15 cellular contexts compared by ENCODE assay signal in the genomic region with DNA sequence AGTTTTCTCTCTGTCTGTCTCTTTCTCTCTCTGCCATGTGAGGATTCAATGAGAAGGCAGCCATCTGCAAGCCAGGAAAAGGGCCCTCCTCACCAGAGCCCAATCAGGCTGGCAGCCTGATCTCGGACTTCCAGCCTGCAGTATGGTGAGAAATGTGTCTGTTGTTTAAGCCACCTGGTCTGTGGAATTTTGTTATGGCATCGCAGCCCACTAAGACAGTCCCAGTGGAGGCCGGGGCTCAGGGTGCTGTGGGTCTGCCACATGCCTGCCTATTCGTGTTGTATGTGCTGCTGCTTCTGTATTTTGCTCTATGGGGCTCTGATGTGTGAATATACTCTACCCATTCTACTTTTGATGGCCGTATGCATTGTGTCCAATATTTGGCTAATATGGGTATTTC.
"Had no signal": no experiment of that assay in that cellular context is flagged by ENCODE, and none has a peak within 500 bp of the region (broad histone marks: within the 10 kb centered on the region; RNA-seq: fewer than 3 reads in every experiment).

No MANE protein-coding gene starts in this region.

- DNase-seq: activated CD4-positive, alpha-beta T cell treated with anti-CD3 and anti-CD28 coated beads for 4 hours; activated CD8-positive, alpha-beta T cell treated with anti-CD3 and anti-CD28 coated beads, Interleukin-2, amount 10 ng/mL, durations not matched to agents 7 days and 5 days; activated naive CD4-positive, alpha-beta T cell treated with anti-CD3 and anti-CD28 coated beads, Interleukin-2, amount 50 U/mL, for 16 hours; activated T-cell treated with anti-CD3 and anti-CD28 coated beads for 4 hours; left ventricle myocardium inferior; naive thymus-derived CD8-positive, alpha-beta T cell; stimulated activated CD4-positive, alpha-beta T cell treated with anti-CD3 and anti-CD28 coated beads, Interleukin-12 subunit alpha, Interleukin-12 subunit beta, amount 100 ng/mL, for 4 hours; stimulated activated CD4-positive, alpha-beta T cell treated with anti-CD3 and anti-CD28 coated beads, Interleukin-2, amount 100 ng/mL, for 24 hours; SW 1271; uterus had no signal

- H3K4me1 ChIP-seq: left ventricle myocardium inferior, uterus had no signal

- H3K4me3 Mint-ChIP-seq: activated CD8-positive, alpha-beta T cell treated with anti-CD3 and anti-CD28 coated beads, Interleukin-2, amount 10 ng/mL, durations not matched to agents 7 days and 5 days; activated T-helper 17 cell treated with anti-CD3 and anti-CD28 coated beads, Interleukin-2, amount 50 U/mL, for 72 hours; memory B cell; naive thymus-derived CD8-positive, alpha-beta T cell; WTC11 had no signal

- H3K27me3 ChIP-seq: cardiac muscle cell, uterus had no signal

- ATAC-seq: activated CD8-positive, alpha-beta T cell treated with anti-CD3 and anti-CD28 coated beads, Interleukin-2, amount 10 ng/mL, durations not matched to agents 7 days and 5 days; activated T-helper 17 cell treated with anti-CD3 and anti-CD28 coated beads, Interleukin-2, amount 50 U/mL, for 72 hours; naive thymus-derived CD8-positive, alpha-beta T cell had no signal

- H3K9me3 Mint-ChIP-seq: activated T-helper 17 cell treated with anti-CD3 and anti-CD28 coated beads, Interleukin-2, amount 50 U/mL, for 72 hours had no signal

- H3K9me3 ChIP-seq: uterus had no signal

- H3K4me1 Mint-ChIP-seq: activated T-helper 17 cell treated with anti-CD3 and anti-CD28 coated beads, Interleukin-2, amount 50 U/mL, for 72 hours; memory B cell had no signal

- H3K4me3 ChIP-seq: cardiac muscle cell, esophagus muscularis mucosa, left ventricle myocardium inferior, uterus had no signal

- H3K27ac Mint-ChIP-seq: activated CD8-positive, alpha-beta T cell treated with anti-CD3 and anti-CD28 coated beads, Interleukin-2, amount 10 ng/mL, durations not matched to agents 7 days and 5 days; activated T-helper 17 cell treated with anti-CD3 and anti-CD28 coated beads, Interleukin-2, amount 50 U/mL, for 72 hours; memory B cell; naive thymus-derived CD8-positive, alpha-beta T cell had no signal

- H3K36me3 ChIP-seq: cardiac muscle cell, esophagus muscularis mucosa, left ventricle myocardium inferior, uterus had no signal

- H3K27ac ChIP-seq: cardiac muscle cell, esophagus muscularis mucosa, left ventricle myocardium inferior, uterus had no signal
